ENCODE assay signal across 20 cellular contexts in genomic region chr1:101907264-101907663, GRCh38.
"Had no signal": no experiment of that assay in that cellular context is flagged by ENCODE, and none has a peak within 500 bp of the region (broad histone marks: within the 10 kb centered on the region; RNA-seq: fewer than 3 reads in every experiment).

No MANE protein-coding gene starts in this region.

- H3K27ac Mint-ChIP-seq: activated CD4-positive, alpha-beta memory T cell treated with anti-CD3 and anti-CD28 coated beads, Interleukin-2, amount 10 ng/mL, durations not matched to agents 7 days and 5 days; activated CD4-positive, alpha-beta T cell treated with anti-CD3 and anti-CD28 coated beads, Interleukin-2, amount 10 ng/mL, durations not matched to agents 24 days and 14 days; activated naive CD4-positive, alpha-beta T cell treated with anti-CD3 and anti-CD28 coated beads, Interleukin-2, amount 10 ng/mL, durations not matched to agents 7 days and 5 days; activated naive CD8-positive, alpha-beta T cell treated with anti-CD3 and anti-CD28 coated beads, Interleukin-2, amount 50 U/mL, for 24 hours; activated T-cell treated with anti-CD3 and anti-CD28 coated beads, Interleukin-2, amount 50 U/mL, for 72 hours; endodermal cell; memory B cell; nephron; stimulated activated naive B cell treated with anti-CD40 and anti-IgM and Interleukin-4, amounts not matched to agents 10 μg/mL and 1 μg/mL and 100 μg/mL, for 72 hours had no signal

- H3K4me1 Mint-ChIP-seq: activated CD4-positive, alpha-beta memory T cell treated with anti-CD3 and anti-CD28 coated beads, Interleukin-2, amount 10 ng/mL, durations not matched to agents 7 days and 5 days; activated CD4-positive, alpha-beta T cell treated with anti-CD3 and anti-CD28 coated beads, Interleukin-2, amount 10 ng/mL, durations not matched to agents 24 days and 14 days; activated naive CD4-positive, alpha-beta T cell treated with anti-CD3 and anti-CD28 coated beads, Interleukin-2, amount 10 ng/mL, durations not matched to agents 7 days and 5 days; activated naive CD8-positive, alpha-beta T cell treated with anti-CD3 and anti-CD28 coated beads, Interleukin-2, amount 50 U/mL, for 24 hours; memory B cell; stimulated activated naive B cell treated with anti-CD40 and anti-IgM and Interleukin-4, amounts not matched to agents 10 μg/mL and 1 μg/mL and 100 μg/mL, for 72 hours had no signal

- DNase-seq: activated CD4-positive, alpha-beta memory T cell treated with anti-CD3 and anti-CD28 coated beads, Interleukin-2, amount 10 ng/mL, durations not matched to agents 7 days and 5 days; activated CD4-positive, alpha-beta T cell treated with anti-CD3 and anti-CD28 coated beads, Interleukin-2, amount 10 ng/mL, durations not matched to agents 24 days and 14 days; activated effector memory CD4-positive, alpha-beta T cell treated with anti-CD3 and anti-CD28 coated beads, Interleukin-2, amount 50 U/mL, for 16 hours; activated naive CD4-positive, alpha-beta T cell treated with anti-CD3 and anti-CD28 coated beads, Interleukin-2, amount 10 ng/mL, durations not matched to agents 7 days and 5 days; activated naive CD8-positive, alpha-beta T cell treated with anti-CD3 and anti-CD28 coated beads, Interleukin-2, amount 50 U/mL, for 24 hours; activated T-cell treated with anti-CD3 and anti-CD28 coated beads, Interleukin-2, amount 50 U/mL, for 72 hours; cortex of kidney; endodermal cell; esophagus squamous epithelium; gastrocnemius medialis; head of caudate nucleus; left colon; ovary; stimulated activated CD4-positive, alpha-beta T cell treated with anti-CD3 and anti-CD28 coated beads, Interleukin-2, amount 100 ng/mL, for 48 hours; stimulated activated CD8-positive, alpha-beta memory T cell treated with anti-CD3 and anti-CD28 coated beads, Interleukin-4, amount 100 ng/mL, for 48 hours; stimulated activated naive B cell treated with anti-CD40 and anti-IgM and Interleukin-4, amounts not matched to agents 10 μg/mL and 1 μg/mL and 100 μg/mL, for 72 hours; transverse colon; uterus had no signal

- H3K27me3 Mint-ChIP-seq: activated CD4-positive, alpha-beta memory T cell treated with anti-CD3 and anti-CD28 coated beads, Interleukin-2, amount 10 ng/mL, durations not matched to agents 7 days and 5 days; activated CD4-positive, alpha-beta T cell treated with anti-CD3 and anti-CD28 coated beads, Interleukin-2, amount 10 ng/mL, durations not matched to agents 24 days and 14 days; activated naive CD4-positive, alpha-beta T cell treated with anti-CD3 and anti-CD28 coated beads, Interleukin-2, amount 10 ng/mL, durations not matched to agents 7 days and 5 days; activated naive CD8-positive, alpha-beta T cell treated with anti-CD3 and anti-CD28 coated beads, Interleukin-2, amount 50 U/mL, for 24 hours; memory B cell; stimulated activated naive B cell treated with anti-CD40 and anti-IgM and Interleukin-4, amounts not matched to agents 10 μg/mL and 1 μg/mL and 100 μg/mL, for 72 hours had no signal

- H3K4me3 Mint-ChIP-seq: activated CD4-positive, alpha-beta memory T cell treated with anti-CD3 and anti-CD28 coated beads, Interleukin-2, amount 10 ng/mL, durations not matched to agents 7 days and 5 days; activated CD4-positive, alpha-beta T cell treated with anti-CD3 and anti-CD28 coated beads, Interleukin-2, amount 10 ng/mL, durations not matched to agents 24 days and 14 days; activated naive CD4-positive, alpha-beta T cell treated with anti-CD3 and anti-CD28 coated beads, Interleukin-2, amount 10 ng/mL, durations not matched to agents 7 days and 5 days; activated naive CD8-positive, alpha-beta T cell treated with anti-CD3 and anti-CD28 coated beads, Interleukin-2, amount 50 U/mL, for 24 hours; activated T-cell treated with anti-CD3 and anti-CD28 coated beads, Interleukin-2, amount 50 U/mL, for 72 hours; endodermal cell; memory B cell; nephron; stimulated activated naive B cell treated with anti-CD40 and anti-IgM and Interleukin-4, amounts not matched to agents 10 μg/mL and 1 μg/mL and 100 μg/mL, for 72 hours had no signal

- ATAC-seq: activated naive CD8-positive, alpha-beta T cell treated with anti-CD3 and anti-CD28 coated beads, Interleukin-2, amount 50 U/mL, for 24 hours; activated T-cell treated with anti-CD3 and anti-CD28 coated beads, Interleukin-2, amount 50 U/mL, for 72 hours; gastrocnemius medialis; left colon; stimulated activated naive B cell treated with anti-CD40 and anti-IgM and Interleukin-4, amounts not matched to agents 10 μg/mL and 1 μg/mL and 100 μg/mL, for 72 hours had no signal

- H3K36me3 Mint-ChIP-seq: activated naive CD4-positive, alpha-beta T cell treated with anti-CD3 and anti-CD28 coated beads, Interleukin-2, amount 10 ng/mL, durations not matched to agents 7 days and 5 days; memory B cell; stimulated activated naive B cell treated with anti-CD40 and anti-IgM and Interleukin-4, amounts not matched to agents 10 μg/mL and 1 μg/mL and 100 μg/mL, for 72 hours had no signal

- H3K9me3 Mint-ChIP-seq: activated CD4-positive, alpha-beta memory T cell treated with anti-CD3 and anti-CD28 coated beads, Interleukin-2, amount 10 ng/mL, durations not matched to agents 7 days and 5 days; activated CD4-positive, alpha-beta T cell treated with anti-CD3 and anti-CD28 coated beads, Interleukin-2, amount 10 ng/mL, durations not matched to agents 24 days and 14 days; activated naive CD4-positive, alpha-beta T cell treated with anti-CD3 and anti-CD28 coated beads, Interleukin-2, amount 10 ng/mL, durations not matched to agents 7 days and 5 days; activated naive CD8-positive, alpha-beta T cell treated with anti-CD3 and anti-CD28 coated beads, Interleukin-2, amount 50 U/mL, for 24 hours; activated T-cell treated with anti-CD3 and anti-CD28 coated beads, Interleukin-2, amount 50 U/mL, for 72 hours; endodermal cell; nephron; stimulated activated naive B cell treated with anti-CD40 and anti-IgM and Interleukin-4, amounts not matched to agents 10 μg/mL and 1 μg/mL and 100 μg/mL, for 72 hours had no signal
